8 cellular contexts compared by ENCODE assay signal in genomic region chr19:55080915-55081772, GRCh38. TPM values are rescaled to one million over a fixed set of nuclear protein-coding genes. Genes with fewer than 3 reads are reported as not detected.
DNase-seq lines count a peak whose midpoint lies in the region; ATAC-seq and TF ChIP-seq lines count a peak whose summit lies in the region.

No MANE protein-coding gene starts in this region.

- H3K36me3 ChIP-seq in HUES6 (ENCODE audit: control insufficient read depth, insufficient read depth, low read length), result no peaks in the 10 kb centered on the region
- no peaks in the 10 kb centered on the region; the same call in 1 of the 2 replicates for H3K36me3 ChIP-seq in RWPE2 (ENCODE audit: low read depth)
- H3K36me3 ChIP-seq in gastroesophageal sphincter, result no peaks in the 10 kb centered on the region
- H3K36me3 ChIP-seq in upper lobe of right lung, result no peaks in the 10 kb centered on the region

- TF ChIP-seq POLR2A in gastroesophageal sphincter (IDR thresholded peaks at IDR 0.05), result no peak

- no peaks in the 10 kb centered on the region for H3K9me3 ChIP-seq in HUES6 (ENCODE audit: control insufficient read depth, insufficient read depth, low read depth, low read length)
- no peaks in the 10 kb centered on the region for H3K9me3 ChIP-seq in RWPE2 (ENCODE audit: severe bottlenecking)
- no peaks in the 10 kb centered on the region for H3K9me3 ChIP-seq in gastroesophageal sphincter
- H3K9me3 ChIP-seq in upper lobe of right lung, result no peaks in the 10 kb centered on the region

- H3K27me3 Mint-ChIP-seq in activated T-helper 2 cell treated with anti-CD3 and anti-CD28 coated beads, Interferon-gamma antibody, Interleukin-2, Interleukin-4, amounts not matched to agents 10 μg/mL and 5 μg/mL and 100 μg/mL, durations not matched to agents 14 hours and 24 hours and 36 hours (ENCODE audit: low read depth), result peaks cover 28% of the 10 kb centered on the region

- H3K27ac ChIP-seq in HUES6 (ENCODE audit: low read depth, low read length) (no peak overlapping the region), RWPE2 (ENCODE audit: poor library complexity, severe bottlenecking) (peak overlapping the region; percentile 84), gastroesophageal sphincter (no peak overlapping the region), upper lobe of right lung (peak overlapping the region; percentile 26)

- H3K36me3 Mint-ChIP-seq in activated T-helper 2 cell treated with anti-CD3 and anti-CD28 coated beads, Interferon-gamma antibody, Interleukin-2, Interleukin-4, amounts not matched to agents 10 μg/mL and 5 μg/mL and 100 μg/mL, durations not matched to agents 14 hours and 24 hours and 36 hours (ENCODE audit: low read depth), result peaks cover 7% of the 10 kb centered on the region

- ATAC-seq in RWPE2 (ENCODE audit: low read depth) (peak; percentile 73), gastroesophageal sphincter (peak; percentile 55), upper lobe of right lung (peak; percentile 87)

- WGBS in gastroesophageal sphincter (ENCODE audit: low coverage in 1 of 2), 2 donors, result 0% methylated on average over 4 to 14 of the region's 60 CpGs

- H3K27me3 ChIP-seq in HUES6 (ENCODE audit: control insufficient read depth, insufficient read depth, low read length) (peaks cover 65% of the 10 kb centered on the region), RWPE2 (ENCODE audit: insufficient read depth, poor library complexity, severe bottlenecking) (no peaks in the 10 kb centered on the region), gastroesophageal sphincter (peaks cover 95% of the 10 kb centered on the region), upper lobe of right lung (peaks cover 46% of the 10 kb centered on the region)

- H3K4me3 Mint-ChIP-seq in activated T-helper 2 cell treated with anti-CD3 and anti-CD28 coated beads, Interferon-gamma antibody, Interleukin-2, Interleukin-4, amounts not matched to agents 10 μg/mL and 5 μg/mL and 100 μg/mL, durations not matched to agents 14 hours and 24 hours and 36 hours (ENCODE audit: low read depth), result peak overlapping the region; percentile 79

- H3K4me1 ChIP-seq in HUES6 (ENCODE audit: control insufficient read depth, insufficient read depth, low read length), result peaks cover 22% of the 10 kb centered on the region; the same call in 1 of the 2 replicates
- no peaks in the 10 kb centered on the region for H3K4me1 ChIP-seq in RWPE2 (ENCODE audit: insufficient read depth, poor library complexity, severe bottlenecking)
- peaks cover 0 to 36% (median 14%) of the 10 kb centered on the region in 3 donors for H3K4me1 ChIP-seq in gastroesophageal sphincter
- peaks cover 16% of the 10 kb centered on the region for H3K4me1 ChIP-seq in upper lobe of right lung

- H3K9me3 Mint-ChIP-seq in activated T-helper 2 cell treated with anti-CD3 and anti-CD28 coated beads, Interferon-gamma antibody, Interleukin-2, Interleukin-4, amounts not matched to agents 10 μg/mL and 5 μg/mL and 100 μg/mL, durations not matched to agents 14 hours and 24 hours and 36 hours, result no peaks in the 10 kb centered on the region

- TF ChIP-seq EP300 in gastroesophageal sphincter (IDR thresholded peaks at IDR 0.05), result no peak

- H3K9ac ChIP-seq in HUES6 (ENCODE audit: low read length), result peak overlapping the region; percentile 24

- DNase-seq in DMS 273 (lab: John Stamatoyannopoulos, UW; ENCODE audit: unreplicated experiment), result peak; percentile 70
- DNase-seq in DMS 273 treated with DMSO at 0.1 percent for 48 hours (lab: John Stamatoyannopoulos, UW), result no peak
- peak; percentile 88 for DNase-seq in RWPE2 (ENCODE audit: low spot score)
- peak; percentile 94 for DNase-seq in activated T-helper 2 cell treated with anti-CD3 and anti-CD28 coated beads, Interferon-gamma antibody, Interleukin-2, Interleukin-4, amounts not matched to agents 10 μg/mL and 5 μg/mL and 100 μg/mL, durations not matched to agents 14 hours and 24 hours and 36 hours (ENCODE audit: low spot score)
- peak; percentile 94 for DNase-seq in posterior vena cava (ENCODE audit: low spot score)
- DNase-seq in upper lobe of right lung, result peak; percentile 95

- intact Hi-C loops in activated T-helper 2 cell treated with anti-CD3 and anti-CD28 coated beads, Interferon-gamma antibody, Interleukin-2, Interleukin-4, amounts not matched to agents 10 μg/mL and 5 μg/mL and 100 μg/mL, durations not matched to agents 14 hours and 24 hours and 36 hours (cut with micrococcal nuclease), result loop anchor here (2.0 to 10.0 kb wide), 4 partner anchors 18 to 616 kb away; partner anchors contain the start of genes DNAAF3, LENG9, PPP1R12C and RDH13
- intact Hi-C loops in posterior vena cava (cut with DNase I), result no loop called here
- intact Hi-C loops in upper lobe of right lung (cut with DNase I), result no loop called here

- peak overlapping the region; percentile 86 for H3K27ac Mint-ChIP-seq in activated T-helper 2 cell treated with anti-CD3 and anti-CD28 coated beads, Interferon-gamma antibody, Interleukin-2, Interleukin-4, amounts not matched to agents 10 μg/mL and 5 μg/mL and 100 μg/mL, durations not matched to agents 14 hours and 24 hours and 36 hours

- TF ChIP-seq CTCF in RWPE2 (IDR thresholded peaks at IDR 0.05; ENCODE audit: poor library complexity, severe bottlenecking) (no peak), gastroesophageal sphincter (IDR thresholded peaks at IDR 0.05) (no peak), upper lobe of right lung (IDR thresholded peaks at IDR 0.05) (no peak)

- H3K4me3 ChIP-seq in HUES6 (ENCODE audit: low read depth, low read length), result peak overlapping the region; percentile 74
- peak overlapping the region; percentile 49 for H3K4me3 ChIP-seq in RWPE2 (ENCODE audit: severe bottlenecking)
- peak overlapping the region in 1 of 2 donors; percentile 51 for H3K4me3 ChIP-seq in gastroesophageal sphincter
- peak overlapping the region; percentile 61 for H3K4me3 ChIP-seq in upper lobe of right lung

- peaks cover 16% of the 10 kb centered on the region for H3K4me1 Mint-ChIP-seq in activated T-helper 2 cell treated with anti-CD3 and anti-CD28 coated beads, Interferon-gamma antibody, Interleukin-2, Interleukin-4, amounts not matched to agents 10 μg/mL and 5 μg/mL and 100 μg/mL, durations not matched to agents 14 hours and 24 hours and 36 hours (ENCODE audit: low read depth)

RNA-seq across cellular contexts. Expression of gene EPS8L1, which starts 5.5 kb away (rescaled TPM):
- total RNA-seq in activated T-helper 2 cell treated with anti-CD3 and anti-CD28 coated beads, Interferon-gamma antibody, Interleukin-2, Interleukin-4, amounts not matched to agents 10 μg/mL and 5 μg/mL and 100 μg/mL, durations not matched to agents 14 hours and 24 hours and 36 hours, result 4.9 and 6.6 TPM in 2 replicates
- total RNA-seq in gastroesophageal sphincter (10 to 100 TPM in 1 of 4 donors, 1 to 10 TPM in 3; 2.2 to 10.5 (median 2.5) TPM), posterior vena cava (1 to 10 TPM in 1 of 2 donors, under 1 TPM in 1; 0.38 to 2.1 TPM), upper lobe of right lung (35.6 TPM)

RNA-seq across cellular contexts. Expression of gene RDH13, which starts 18.2 kb away (rescaled TPM):
- 18.3 and 18.9 TPM in 2 replicates for total RNA-seq in activated T-helper 2 cell treated with anti-CD3 and anti-CD28 coated beads, Interferon-gamma antibody, Interleukin-2, Interleukin-4, amounts not matched to agents 10 μg/mL and 5 μg/mL and 100 μg/mL, durations not matched to agents 14 hours and 24 hours and 36 hours
- total RNA-seq in gastroesophageal sphincter, result 10 to 100 TPM in 3 of 4 donors, 1 to 10 TPM in 1; 10.0 to 15.6 (median 13.9) TPM
- total RNA-seq in posterior vena cava, result 1 to 10 TPM; 7.8 to 8.1 TPM
- 30.0 TPM for total RNA-seq in upper lobe of right lung

RNA-seq across cellular contexts. Expression of gene PPP1R12C, which starts 36.3 kb away (rescaled TPM):
- total RNA-seq in activated T-helper 2 cell treated with anti-CD3 and anti-CD28 coated beads, Interferon-gamma antibody, Interleukin-2, Interleukin-4, amounts not matched to agents 10 μg/mL and 5 μg/mL and 100 μg/mL, durations not matched to agents 14 hours and 24 hours and 36 hours, result 104 and 108 TPM in 2 replicates
- total RNA-seq in gastroesophageal sphincter, result 100 to 1,000 TPM; 268 to 479 (median 276) TPM
- 100 to 1,000 TPM; 207 to 252 TPM for total RNA-seq in posterior vena cava
- total RNA-seq in upper lobe of right lung, result 120 TPM

RNA-seq across cellular contexts. Expression of gene GP6, which starts 43.1 kb away (rescaled TPM):
- total RNA-seq in activated T-helper 2 cell treated with anti-CD3 and anti-CD28 coated beads, Interferon-gamma antibody, Interleukin-2, Interleukin-4, amounts not matched to agents 10 μg/mL and 5 μg/mL and 100 μg/mL, durations not matched to agents 14 hours and 24 hours and 36 hours, result 0.37 and 0.50 TPM in 2 replicates
- not detected for total RNA-seq in gastroesophageal sphincter
- under 1 TPM in 1 of 2 donors, not detected in 1; 0.19 TPM for total RNA-seq in posterior vena cava
- 0.32 TPM for total RNA-seq in upper lobe of right lung

Comparison
In these comparisons a context has a peak if more than half of its experiments do, and no peak if none do; other contexts are left out.
1. H3K27ac ChIP-seq: peak in RWPE2 (single experiment) and upper lobe of right lung (single experiment); none in HUES6 (single experiment) and gastroesophageal sphincter (0 of 4).
2. Peak in every context shown above with its lines, with median percentiles within 50 percentile points of each other: ATAC-seq.